11 cellular contexts compared by ENCODE assay signal in the genomic region with DNA sequence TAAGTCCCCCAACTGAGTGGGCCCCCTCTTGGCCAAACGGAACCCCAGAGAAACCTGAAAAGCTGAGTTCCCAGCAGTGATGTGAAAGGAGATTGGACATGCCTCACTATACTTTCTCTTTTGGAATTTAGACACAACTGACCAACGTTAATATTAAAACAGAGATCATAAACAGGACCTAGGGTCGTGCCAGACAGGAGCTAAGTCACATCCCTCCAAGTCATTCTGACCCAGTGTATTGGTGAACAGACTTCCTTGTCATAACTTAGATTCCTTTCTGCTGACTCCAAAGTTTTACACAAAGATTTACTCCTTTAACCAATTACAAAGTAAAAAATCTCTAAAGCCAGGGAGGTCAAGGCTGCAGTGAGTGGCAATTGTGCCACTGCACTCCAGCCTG. TPM values are rescaled to one million over a fixed set of nuclear protein-coding genes. Genes with fewer than 3 reads are reported as not detected.
DNase-seq lines count a peak whose midpoint lies in the region; ATAC-seq, FAIRE-seq and TF ChIP-seq lines count a peak whose summit lies in the region.
"Had no signal": no experiment of that assay in that cellular context is flagged by ENCODE, and none has a peak within 500 bp of the region (broad histone marks: within the 10 kb centered on the region; RNA-seq: fewer than 3 reads in every experiment).

No MANE protein-coding gene starts in this region.

- TF ChIP-seq POLR2A in GM12878 (IDR thresholded peaks at IDR 0.05; ENCODE audit: low read depth, low read length) (no peak), vagina (IDR thresholded peaks at IDR 0.05) (no peak)

- no peaks in the 10 kb centered on the region for H3K9me3 Mint-ChIP-seq in mesothelial cell of epicardium

- no peaks in the 10 kb centered on the region for H3K9me3 ChIP-seq in GM12878 (replicated peaks; ENCODE audit: control insufficient read depth, insufficient read depth, low read length)
- H3K9me3 ChIP-seq in vagina: no peaks in the 10 kb centered on the region
- H3K9me3 ChIP-seq: gastrocnemius medialis had no signal

- intact Hi-C loops in GM12878 (cut with micrococcal nuclease; ENCODE audit: unreplicated experiment) (no loop called here), vagina (cut with DNase I) (no loop called here)

- in situ Hi-C loops in Caki2 (cut with HindIII; ENCODE audit: low pct_unique_long_range_greater_than_20kb, low sequenced_read_pairs): no loop called here
- in situ Hi-C loops in GM12878 (cut with MboI): no loop called here

- RAD21 ChIA-PET in GM12878 (lab: Charles Lee; ENCODE audit: unreplicated experiment): no interaction called here

- no peaks in the 10 kb centered on the region for H3K79me2 ChIP-seq in GM12878 (ENCODE audit: control insufficient read depth, insufficient read depth, low read length)

- CTCF ChIA-PET in GM12878 (lab: Yijun Ruan, JAX): interaction anchor here (1.1 kb wide), 1 partner anchor 41 kb away, joined by 4 read pairs; no protein-coding TSS in a partner anchor

- no peak for ATAC-seq in GM12878
- no peak for ATAC-seq in HG02798 (IDR thresholded peaks at IDR 0.05; ENCODE audit: poor library complexity, unreplicated experiment)
- no peak for ATAC-seq in GM18502 (IDR thresholded peaks at IDR 0.05; ENCODE audit: poor library complexity, unreplicated experiment)
- ATAC-seq: gastrocnemius medialis had no signal

- H3K27ac ChIP-seq in GM12878 (ENCODE audit: control insufficient read depth, insufficient read depth) (peak overlapping the region; percentile 56), vagina (no peak overlapping the region)
- H3K27ac ChIP-seq: gastrocnemius medialis, neural progenitor cell had no signal

- no peaks in the 10 kb centered on the region for H3K27me3 Mint-ChIP-seq in mesothelial cell of epicardium (ENCODE audit: low read depth)

- DNase-seq in Caki2 (ENCODE audit: low read depth): peak; percentile 99
- DNase-seq in HS-5 (ENCODE audit: low read depth): peak; percentile 54
- DNase-seq in GM12878 (ENCODE audit: low read depth, low spot score): no peak
- DNase-seq in mesothelial cell of epicardium (ENCODE audit: low spot score in 2 of 2, unreplicated experiment in 2 of 2): no peak
- no peak for DNase-seq in vagina (ENCODE audit: extremely low spot score in 2 of 2)
- no peak for DNase-seq in D341Med (ENCODE audit: low spot score)
- DNase-seq: gastrocnemius medialis, OCI-M1 had no signal

- FAIRE-seq in GM12878 (lab: Jason Lieb, UNC): no peak

- H3K36me3 Mint-ChIP-seq in mesothelial cell of epicardium: peaks cover 23% of the 10 kb centered on the region

- no peak overlapping the region for H2AFZ ChIP-seq in GM12878 (ENCODE audit: control insufficient read depth, low read depth, low read length)
- H2AFZ ChIP-seq: neural progenitor cell had no signal

- H3K4me3 Mint-ChIP-seq in mesothelial cell of epicardium: no peak overlapping the region
- H3K4me3 Mint-ChIP-seq: neural progenitor cell had no signal

- H3K36me3 ChIP-seq in GM12878 (ENCODE audit: control insufficient read depth in 2 of 2, insufficient read depth in 2 of 2, low read length in 1 of 2): peaks cover 2 to 7% of the 10 kb centered on the region in 2 experiments; a peak in 3 of 4 replicates
- no peaks in the 10 kb centered on the region for H3K36me3 ChIP-seq in vagina
- H3K36me3 ChIP-seq: gastrocnemius medialis, neural progenitor cell had no signal

- WGBS in GM12878 (ENCODE audit: insufficient coverage, insufficient replicate concordance, low lambda C conversion rate, missing lambda C conversion rate): 38% methylated on average over 3 of the region's 3 CpGs

- H3K4me3 ChIP-seq in GM12878: no peak overlapping the region
- H3K4me3 ChIP-seq in vagina: no peak overlapping the region
- H3K4me3 ChIP-seq: gastrocnemius medialis, neural progenitor cell had no signal

- no peak for TF ChIP-seq RAD21 in GM12878 (IDR thresholded peaks at IDR 0.05; ENCODE audit: insufficient read depth, low read depth, low read length)

- POLR2A ChIA-PET in GM12878 (lab: Charles Lee): no interaction called here

- no TSS peak for BruUV-seq in GM12878 (replicated peaks; lab: Mats Ljungman, UMichigan)

- no peak for TF ChIP-seq EP300 in GM12878 (IDR thresholded peaks at IDR 0.05; ENCODE audit: borderline replicate concordance in 1 of 2, control insufficient read depth in 1 of 2, low read depth in 2 of 2, low read length in 2 of 2)

- H3K4me1 ChIP-seq in GM12878 (ENCODE audit: control insufficient read depth, insufficient read depth, low read length) (peaks cover 20% of the 10 kb centered on the region), vagina (no peaks in the 10 kb centered on the region)
- H3K4me1 ChIP-seq: neural progenitor cell had no signal

- H4K20me1 ChIP-seq in GM12878 (ENCODE audit: control insufficient read depth, insufficient read depth): no peaks in the 10 kb centered on the region

- peak overlapping the region; percentile 44 for H3K4me2 ChIP-seq in GM12878 (ENCODE audit: control insufficient read depth, insufficient read depth)
- H3K4me2 ChIP-seq: neural progenitor cell had no signal

- H3K4me1 Mint-ChIP-seq in mesothelial cell of epicardium: peaks cover 15% of the 10 kb centered on the region

- peak overlapping the region; percentile 80 for H3K27ac Mint-ChIP-seq in mesothelial cell of epicardium
- H3K27ac Mint-ChIP-seq: neural progenitor cell had no signal

- H3K27me3 ChIP-seq in GM12878 (replicated peaks in 1 of 2; ENCODE audit: control insufficient read depth in 2 of 2, insufficient read depth in 2 of 2, low read length in 1 of 2) (no peaks in the 10 kb centered on the region), vagina (no peaks in the 10 kb centered on the region)
- H3K27me3 ChIP-seq: gastrocnemius medialis, neural progenitor cell had no signal

- SMC1A ChIA-PET in GM12878 (lab: Charles Lee; ENCODE audit: uncharacterized antibody, unreplicated experiment): interaction anchor here (1.5 to 1.8 kb wide), 4 partner anchors 8 to 33 kb away, joined by 3 to 8 read pairs (median 4); no protein-coding TSS in a partner anchor

- peak overlapping the region; percentile 18; the same call in 1 of the 2 replicates for H3K9ac ChIP-seq in GM12878 (ENCODE audit: control insufficient read depth, insufficient read depth, low read length)
- H3K9ac ChIP-seq: neural progenitor cell had no signal

- TF ChIP-seq CTCF in GM12878 (IDR thresholded peaks at IDR 0.05 in 2 of 3, conservative IDR thresholded peaks at IDR 0.05 in 1 of 3; ENCODE audit: control insufficient read depth in 2 of 3, extremely low read depth in 1 of 3, insufficient read depth in 1 of 3, low read depth in 3 of 3, low read length in 3 of 3) (no peak), mesothelial cell of epicardium (IDR thresholded peaks at IDR 0.05; ENCODE audit: unreplicated experiment) (no peak), vagina (IDR thresholded peaks at IDR 0.05) (no peak)

TF ChIP-seq in GM12878, 131 proteins besides CTCF, POLR2A, EP300 and RAD21:
- TF ChIP-seq TCF3 (IDR thresholded peaks at IDR 0.05; ENCODE audit: borderline replicate concordance, insufficient read depth, low read depth, low read length) (no peak), MYB (IDR thresholded peaks at IDR 0.05; ENCODE audit: borderline replicate concordance, low read depth, low read length) (no peak), CBX3 (IDR thresholded peaks at IDR 0.05; ENCODE audit: borderline replicate concordance, low read depth) (no peak), ESRRA (IDR thresholded peaks at IDR 0.05; ENCODE audit: low read length) (no peak)
- TF ChIP-seq, protein P1, sequence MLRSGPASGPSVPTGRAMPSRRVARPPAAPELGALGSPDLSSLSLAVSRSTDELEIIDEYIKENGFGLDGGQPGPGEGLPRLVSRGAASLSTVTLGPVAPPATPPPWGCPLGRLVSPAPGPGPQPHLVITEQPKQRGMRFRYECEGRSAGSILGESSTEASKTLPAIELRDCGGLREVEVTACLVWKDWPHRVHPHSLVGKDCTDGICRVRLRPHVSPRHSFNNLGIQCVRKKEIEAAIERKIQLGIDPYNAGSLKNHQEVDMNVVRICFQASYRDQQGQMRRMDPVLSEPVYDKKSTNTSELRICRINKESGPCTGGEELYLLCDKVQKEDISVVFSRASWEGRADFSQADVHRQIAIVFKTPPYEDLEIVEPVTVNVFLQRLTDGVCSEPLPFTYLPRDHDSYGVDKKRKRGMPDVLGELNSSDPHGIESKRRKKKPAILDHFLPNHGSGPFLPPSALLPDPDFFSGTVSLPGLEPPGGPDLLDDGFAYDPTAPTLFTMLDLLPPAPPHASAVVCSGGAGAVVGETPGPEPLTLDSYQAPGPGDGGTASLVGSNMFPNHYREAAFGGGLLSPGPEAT (IDR thresholded peaks at IDR 0.05; ENCODE audit: low read depth): no peak
- TF ChIP-seq, protein P2, sequence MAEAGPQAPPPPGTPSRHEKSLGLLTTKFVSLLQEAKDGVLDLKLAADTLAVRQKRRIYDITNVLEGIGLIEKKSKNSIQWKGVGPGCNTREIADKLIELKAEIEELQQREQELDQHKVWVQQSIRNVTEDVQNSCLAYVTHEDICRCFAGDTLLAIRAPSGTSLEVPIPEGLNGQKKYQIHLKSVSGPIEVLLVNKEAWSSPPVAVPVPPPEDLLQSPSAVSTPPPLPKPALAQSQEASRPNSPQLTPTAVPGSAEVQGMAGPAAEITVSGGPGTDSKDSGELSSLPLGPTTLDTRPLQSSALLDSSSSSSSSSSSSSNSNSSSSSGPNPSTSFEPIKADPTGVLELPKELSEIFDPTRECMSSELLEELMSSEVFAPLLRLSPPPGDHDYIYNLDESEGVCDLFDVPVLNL (IDR thresholded peaks at IDR 0.05; ENCODE audit: low read depth, low read length): no peak

RNA-seq across cellular contexts. Expression of a gene that starts 46.9 kb away (rescaled TPM):
- 174 and 197 TPM in 2 replicates for total RNA-seq in Caki2 (2014; rRNA removed; shearing (Covaris generic); ENCODE audit: low replicate concordance)
- 59.8 and 62.8 TPM in 2 replicates for total RNA-seq in GM12878 (2013; cell fraction: nucleolus; rRNA removed)
- total RNA-seq in GM12878 (2014; rRNA removed) (14.6 and 18.0 TPM in 2 replicates), GM12878 (2014; rRNA removed; fragmentation: Illumina TruSeq; extraction: Trizol) (13.2 and 13.6 TPM in 2 replicates), GM12878 (2021) (22.9 and 25.4 TPM in 2 replicates), mesothelial cell of epicardium (46.9 to 52.8 TPM (median 51.7 TPM) in 3 replicates), vagina (35.6 TPM)
- 10.8 TPM for polyA plus RNA-seq in GM12878 (2011; ENCODE audit: low read depth)
- polyA plus RNA-seq in GM12878 (2011; rRNA removed) (18.4 and 24.0 TPM in 2 replicates), GM12878 (2014; fragmentation: Illumina TruSeq; extraction: Trizol) (25.4 and 33.4 TPM in 2 replicates), GM12878 (2014; fragmentation: Nextera tagmentation; extraction: Ambion mirVana) (10 to 100 TPM in 1 of 2 experiments, 1 to 10 TPM in 1; 6.0 to 10.5 TPM), GM12878 (2014; rRNA removed) (21.2 and 25.2 TPM in 2 replicates), GM12878 (2016; fragmentation: Nextera tagmentation; extraction: Ambion mirVana) (10 to 100 TPM; 24.0 to 24.9 TPM)
- 17.3 and 24.1 TPM in 2 replicates for polyA plus RNA-seq in GM12878 (2011; cell fraction: cytosol; rRNA removed)
- 32.5 and 36.5 TPM in 2 replicates for polyA plus RNA-seq in GM12878 (2011; cell fraction: nucleus; rRNA removed)
- polyA plus RNA-seq in GM12878 (2012): 15.7 and 17.2 TPM in 2 replicates
- polyA minus RNA-seq in GM12878 (2011; rRNA and poly(A)+ RNA removed): 35.3 and 52.3 TPM in 2 replicates
- polyA minus RNA-seq in GM12878 (2011; cell fraction: cytosol; rRNA and poly(A)+ RNA removed): 10.4 and 13.9 TPM in 2 replicates
- 27.9 and 39.3 TPM in 2 replicates for polyA minus RNA-seq in GM12878 (2011; cell fraction: nucleus; rRNA and poly(A)+ RNA removed)

Comparison
In these comparisons a context has a peak if more than half of its experiments do, and no peak if none do; other contexts are left out.
1. DNase-seq: peak in Caki2 (single experiment) and HS-5 (single experiment); none in GM12878 (single experiment), mesothelial cell of epicardium (0 of 2), vagina (0 of 2) and D341Med (single experiment).